In genomic region chr7:45545105-45545710, GRCh38 we compare ENCODE assay signal across 9 cellular contexts. TPM values are rescaled to one million over a fixed set of nuclear protein-coding genes. Genes with fewer than 3 reads are reported as not detected.
DNase-seq lines count a peak whose midpoint lies in the region; ATAC-seq lines count a peak whose summit lies in the region.
"Not testable (repeated sequence)": the region's sequence is repeated elsewhere in the genome, so short reads cannot be mapped to it uniquely, and the experiment has no call there.
"Had no signal": no experiment of that assay in that cellular context is flagged by ENCODE, and none has a peak within 500 bp of the region (broad histone marks: within the 10 kb centered on the region; RNA-seq: fewer than 3 reads in every experiment).

No MANE protein-coding gene starts in this region.

- peak overlapping the region; percentile 69 for H3K4me2 ChIP-seq in BLaER1

- 0 out of 2 replicates have a peak overlapping the region, but pooled peaks have one; percentile 8 for H3K4me3 ChIP-seq in BLaER1

- not testable (repeated sequence) for H3K27me3 Mint-ChIP-seq in activated T-helper 17 cell treated with anti-CD3 and anti-CD28 coated beads, Interleukin-2, amount 50 U/mL, for 72 hours

- H3K27ac ChIP-seq in BLaER1 (peak overlapping the region; percentile 64; the same call in 1 of the 2 replicates), epithelial cell of prostate (peak overlapping the region; percentile 16)

- H3K36me3 Mint-ChIP-seq in activated T-helper 17 cell treated with anti-CD3 and anti-CD28 coated beads, Interleukin-2, amount 50 U/mL, for 72 hours (ENCODE audit: low read depth); stimulated activated effector memory CD8-positive, alpha-beta T cell treated with anti-CD3 and anti-CD28 coated beads, Interleukin-12 subunit alpha, Interleukin-12 subunit beta, amount 100 ng/mL, for 72 hours: not testable (repeated sequence)

- ATAC-seq in GM18868 (IDR thresholded peaks at IDR 0.05; ENCODE audit: unreplicated experiment) (peak; percentile 41), HG02852 (IDR thresholded peaks at IDR 0.05; ENCODE audit: unreplicated experiment) (peak; percentile 47), left ventricle myocardium superior (peak; percentile 57)
- ATAC-seq in activated T-helper 17 cell treated with anti-CD3 and anti-CD28 coated beads, Interleukin-2, amount 50 U/mL, for 72 hours (replicated peaks): peak; percentile 60
- ATAC-seq in stimulated activated effector memory CD8-positive, alpha-beta T cell treated with anti-CD3 and anti-CD28 coated beads, Interleukin-12 subunit alpha, Interleukin-12 subunit beta, amount 100 ng/mL, for 72 hours: peak; percentile 72

- H3K9me3 ChIP-seq in BLaER1: peaks cover 29% of the 10 kb centered on the region

- DNase-seq in OCI-M1 (lab: John Stamatoyannopoulos, UW): peak; percentile 3
- not testable (repeated sequence) for DNase-seq in epithelial cell of prostate (ENCODE audit: low read depth, low spot score); left ventricle myocardium superior; stimulated activated effector memory CD8-positive, alpha-beta T cell treated with anti-CD3 and anti-CD28 coated beads, Interleukin-12 subunit alpha, Interleukin-12 subunit beta, amount 100 ng/mL, for 72 hours (ENCODE audit: low spot score in 2 of 2)

- not testable (repeated sequence) for H3K9ac ChIP-seq in BLaER1

- intact Hi-C loops in left ventricle myocardium superior (cut with micrococcal nuclease): not testable (repeated sequence)

- not testable (repeated sequence) for H3K4me3 Mint-ChIP-seq in activated T-helper 17 cell treated with anti-CD3 and anti-CD28 coated beads, Interleukin-2, amount 50 U/mL, for 72 hours; stimulated activated effector memory CD8-positive, alpha-beta T cell treated with anti-CD3 and anti-CD28 coated beads, Interleukin-12 subunit alpha, Interleukin-12 subunit beta, amount 100 ng/mL, for 72 hours

- H3K27me3 ChIP-seq in BLaER1: not testable (repeated sequence)

- not testable (repeated sequence) for H3K4me1 Mint-ChIP-seq in activated T-helper 17 cell treated with anti-CD3 and anti-CD28 coated beads, Interleukin-2, amount 50 U/mL, for 72 hours; stimulated activated effector memory CD8-positive, alpha-beta T cell treated with anti-CD3 and anti-CD28 coated beads, Interleukin-12 subunit alpha, Interleukin-12 subunit beta, amount 100 ng/mL, for 72 hours

- H3K36me3 ChIP-seq in BLaER1: not testable (repeated sequence)

- not testable (repeated sequence) for H3K9me3 Mint-ChIP-seq in activated T-helper 17 cell treated with anti-CD3 and anti-CD28 coated beads, Interleukin-2, amount 50 U/mL, for 72 hours; stimulated activated effector memory CD8-positive, alpha-beta T cell treated with anti-CD3 and anti-CD28 coated beads, Interleukin-12 subunit alpha, Interleukin-12 subunit beta, amount 100 ng/mL, for 72 hours

- peaks cover 30% of the 10 kb centered on the region for H3K4me1 ChIP-seq in BLaER1

- peak overlapping the region; percentile 51 for H3K27ac Mint-ChIP-seq in activated T-helper 17 cell treated with anti-CD3 and anti-CD28 coated beads, Interleukin-2, amount 50 U/mL, for 72 hours
- peak overlapping the region; percentile 72 for H3K27ac Mint-ChIP-seq in stimulated activated effector memory CD8-positive, alpha-beta T cell treated with anti-CD3 and anti-CD28 coated beads, Interleukin-12 subunit alpha, Interleukin-12 subunit beta, amount 100 ng/mL, for 72 hours

- not testable (repeated sequence) for H4K20me1 ChIP-seq in BLaER1

RNA-seq across cellular contexts. Expression of gene ADCY1, which starts 29.0 kb away (rescaled TPM):
- 1 to 10 TPM; 1.6 to 6.3 TPM for total RNA-seq in activated T-helper 17 cell treated with anti-CD3 and anti-CD28 coated beads, Interleukin-2, amount 50 U/mL, for 72 hours
- 8.9 TPM for total RNA-seq in left ventricle myocardium superior
- total RNA-seq: CD4-positive, CD25-positive, alpha-beta regulatory T cell had no signal
